8 cellular contexts compared by ENCODE assay signal in the genomic region with DNA sequence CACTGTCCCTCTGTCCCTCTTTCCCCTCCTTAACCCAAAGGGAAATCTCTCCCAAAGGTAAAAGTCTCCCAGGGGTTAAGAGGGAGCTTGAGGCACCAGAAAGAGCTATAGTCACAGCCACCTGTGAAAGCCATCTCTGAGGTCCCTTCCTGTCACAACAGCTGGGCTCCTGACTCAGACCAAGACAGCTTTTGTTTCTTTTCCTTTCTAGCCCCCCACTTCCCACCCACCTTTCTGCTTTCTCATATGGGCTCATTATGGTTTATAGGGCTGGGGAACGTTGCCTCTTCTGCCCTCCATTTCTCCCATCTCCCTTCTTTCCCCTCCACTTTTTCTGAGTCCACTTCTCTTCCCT. TPM values are rescaled to one million over a fixed set of nuclear protein-coding genes. Genes with fewer than 3 reads are reported as not detected.
DNase-seq lines count a peak whose midpoint lies in the region; TF ChIP-seq lines count a peak whose summit lies in the region.

No MANE protein-coding gene starts in this region.

- H3K4me3 ChIP-seq in esophagus muscularis mucosa (peak overlapping the region; percentile 61 to 66 (median 62)), skeletal muscle cell (ENCODE audit: low read depth, low read length) (peak overlapping the region; percentile 68)

- 0% methylated on average over 1 of the region's 1 CpG for WGBS in esophagus muscularis mucosa

- peaks cover 0 to 4% (median 0%) of the 10 kb centered on the region in 4 donors for H3K36me3 ChIP-seq in esophagus muscularis mucosa

- no peaks in the 10 kb centered on the region for H3K36me3 Mint-ChIP-seq in activated CD4-positive, alpha-beta T cell treated with anti-CD3 and anti-CD28 coated beads, Interleukin-2, amount 10 ng/mL, durations not matched to agents 7 days and 5 days (ENCODE audit: low read depth)

- peak overlapping the region; percentile 90 for H3K27ac ChIP-seq in RWPE1
- peak overlapping the region; percentile 83 to 91 (median 85) for H3K27ac ChIP-seq in esophagus muscularis mucosa (replicated peaks in 1 of 4)

- H3K27me3 ChIP-seq in esophagus muscularis mucosa = no peaks in the 10 kb centered on the region

- no peaks in the 10 kb centered on the region for H3K27me3 Mint-ChIP-seq in activated CD4-positive, alpha-beta T cell treated with anti-CD3 and anti-CD28 coated beads, Interleukin-2, amount 10 ng/mL, durations not matched to agents 7 days and 5 days

- H3K4me3 Mint-ChIP-seq in activated CD4-positive, alpha-beta T cell treated with anti-CD3 and anti-CD28 coated beads, Interleukin-2, amount 10 ng/mL, durations not matched to agents 7 days and 5 days = peak overlapping the region; percentile 81

- POLR2A ChIA-PET in activated CD4-positive, alpha-beta T cell treated with anti-CD3 and anti-CD28 coated beads, Interleukin-2, amount 10 ng/mL, durations not matched to agents 7 days and 5 days (lab: Charles Lee) = interaction anchor here (0.6 to 1.5 kb wide), 4 partner anchors 14 to 98 kb away, joined by 3 to 8 read pairs (median 4); a partner anchor contains a TSS
- POLR2A ChIA-PET in RWPE1 (lab: Yijun Ruan, JAX; ENCODE audit: low non-redundant PET) = interaction anchor here (0.9 to 1.6 kb wide), 3 partner anchors 10 to 19 kb away, joined by 3 to 7 read pairs (median 4); a partner anchor contains a TSS

- no peaks in the 10 kb centered on the region for H3K9me3 ChIP-seq in esophagus muscularis mucosa

- H3K9me3 Mint-ChIP-seq in activated CD4-positive, alpha-beta T cell treated with anti-CD3 and anti-CD28 coated beads, Interleukin-2, amount 10 ng/mL, durations not matched to agents 7 days and 5 days = no peaks in the 10 kb centered on the region

- TF ChIP-seq EP300 in esophagus muscularis mucosa (IDR thresholded peaks at IDR 0.05) = no peak

- intact Hi-C loops in esophagus muscularis mucosa (cut with DNase I) = no loop called here

- TF ChIP-seq POLR2A in esophagus muscularis mucosa (IDR thresholded peaks at IDR 0.05; ENCODE audit: low read depth) = no peak

- peak overlapping the region; percentile 94 for H3K27ac Mint-ChIP-seq in activated CD4-positive, alpha-beta T cell treated with anti-CD3 and anti-CD28 coated beads, Interleukin-2, amount 10 ng/mL, durations not matched to agents 7 days and 5 days

- peaks cover 8 to 20% (median 18%) of the 10 kb centered on the region in 4 donors for H3K4me1 ChIP-seq in esophagus muscularis mucosa

- peaks cover 32% of the 10 kb centered on the region for H3K4me1 Mint-ChIP-seq in activated CD4-positive, alpha-beta T cell treated with anti-CD3 and anti-CD28 coated beads, Interleukin-2, amount 10 ng/mL, durations not matched to agents 7 days and 5 days

- CTCF ChIA-PET in activated CD4-positive, alpha-beta T cell treated with anti-CD3 and anti-CD28 coated beads, Interleukin-2, amount 10 ng/mL, durations not matched to agents 7 days and 5 days (lab: Charles Lee) = interaction anchor here (0.6 to 2.4 kb wide), 4 partner anchors 8 to 769 kb away, joined by 3 to 18 read pairs (median 6); a partner anchor contains a TSS
- CTCF ChIA-PET in RWPE1 (lab: Yijun Ruan, JAX) = no interaction called here

- TF ChIP-seq CTCF in RWPE1 (conservative IDR thresholded peaks at IDR 0.05; ENCODE audit: low read depth) (no peak), esophagus muscularis mucosa (IDR thresholded peaks at IDR 0.05) (no peak)

- no peak for DNase-seq in activated CD4-positive, alpha-beta T cell treated with anti-CD3 and anti-CD28 coated beads, Interleukin-2, amount 10 ng/mL, durations not matched to agents 7 days and 5 days
- DNase-seq in activated CD4-positive, alpha-beta T cell treated with anti-CD3 and anti-CD28 coated beads, Interleukin-2, amount 50 U/mL, for 4 hours = no peak
- DNase-seq in RWPE1 (ENCODE audit: low spot score) (no peak), esophagus muscularis mucosa (ENCODE audit: extremely low spot score) (no peak), skeletal muscle cell (ENCODE audit: low read depth) (no peak), NCI-H524 (lab: John Stamatoyannopoulos, UW) (no peak), mucosa of gallbladder (ENCODE audit: low spot score) (no peak)
- DNase-seq in activated CD4-positive, CD25-positive, alpha-beta regulatory T cell treated with anti-CD3 and anti-CD28 coated beads, Interleukin-2, amount 50 U/mL, for 72 hours = no peak

RNA-seq across cellular contexts. Expression of a gene that starts 19.1 kb away (rescaled TPM):
- total RNA-seq in activated CD4-positive, alpha-beta T cell treated with anti-CD3 and anti-CD28 coated beads, Interleukin-2, amount 10 ng/mL, durations not matched to agents 7 days and 5 days = 100 to 1,000 TPM; 716 to 730 TPM
- 100 to 1,000 TPM; 158 to 372 (median 263) TPM for total RNA-seq in esophagus muscularis mucosa
- total RNA-seq in mucosa of gallbladder = 668 TPM

RNA-seq across cellular contexts. Expression of a gene that starts 47.7 kb away (rescaled TPM):
- total RNA-seq in activated CD4-positive, alpha-beta T cell treated with anti-CD3 and anti-CD28 coated beads, Interleukin-2, amount 10 ng/mL, durations not matched to agents 7 days and 5 days = not detected
- total RNA-seq in esophagus muscularis mucosa (1 to 10 TPM in 3 of 4 donors, not detected in 1; 3.4 to 9.9 (median 7.5) TPM), mucosa of gallbladder (16.2 TPM)

RNA-seq across cellular contexts. Expression of a gene that starts 53.4 kb away (rescaled TPM):
- 1 to 10 TPM; 3.3 to 3.4 TPM for total RNA-seq in activated CD4-positive, alpha-beta T cell treated with anti-CD3 and anti-CD28 coated beads, Interleukin-2, amount 10 ng/mL, durations not matched to agents 7 days and 5 days
- 1 to 10 TPM in 2 of 4 donors, under 1 TPM in 1, not detected in 1; 0.91 to 3.2 (median 2.2) TPM for total RNA-seq in esophagus muscularis mucosa
- total RNA-seq in mucosa of gallbladder = 3.0 TPM

RNA-seq across cellular contexts. Expression of a gene that starts 55.6 kb away (rescaled TPM):
- 1 to 10 TPM; 7.8 to 8.8 TPM for total RNA-seq in activated CD4-positive, alpha-beta T cell treated with anti-CD3 and anti-CD28 coated beads, Interleukin-2, amount 10 ng/mL, durations not matched to agents 7 days and 5 days
- total RNA-seq in esophagus muscularis mucosa = 10 to 100 TPM; 11.6 to 17.4 (median 15.3) TPM
- total RNA-seq in mucosa of gallbladder = 24.0 TPM
